Comparison of ENCODE assay signal across 1 cellular context in genomic region chr18:62399781-62400308, GRCh38.
TF ChIP-seq lines count a peak whose summit lies in the region.

No MANE protein-coding gene starts in this region.

TF ChIP-seq in A549, 52 proteins besides CTCF, POLR2A, EP300 and RAD21 (continued from another document):
- no peak for TF ChIP-seq HMGXB4 (CRISPR knock-in tag; IDR thresholded peaks at IDR 0.05; ENCODE audit: borderline replicate concordance)
- no peak for TF ChIP-seq BHLHE40 (IDR thresholded peaks at IDR 0.05; ENCODE audit: low read depth, low read length)
